ENCODE assay signal across 10 cellular contexts in genomic region chr7:6228363-6228762, GRCh38. TPM values are rescaled to one million over a fixed set of nuclear protein-coding genes. Genes with fewer than 3 reads are reported as not detected.
DNase-seq lines count a peak whose midpoint lies in the region; ATAC-seq and TF ChIP-seq lines count a peak whose summit lies in the region.
"Had no signal": no experiment of that assay in that cellular context is flagged by ENCODE, and none has a peak within 500 bp of the region (broad histone marks: within the 10 kb centered on the region; RNA-seq: fewer than 3 reads in every experiment).

No MANE protein-coding gene starts in this region.

- H3K27me3 ChIP-seq in adipocyte (replicated peaks; ENCODE audit: control insufficient read depth, insufficient read depth, low read length) = no peaks in the 10 kb centered on the region
- no peaks in the 10 kb centered on the region for H3K27me3 ChIP-seq in left ventricle myocardium inferior (ENCODE audit: low read depth)

- DNase-seq in adipocyte (ENCODE audit: low read depth) (peak; percentile 46), left ventricle myocardium inferior (no peak), sciatic nerve (ENCODE audit: low spot score) (no peak), HT-29 (ENCODE audit: low spot score) (no peak), globus pallidus (ENCODE audit: low spot score) (no peak)
- no peak for DNase-seq in stimulated activated CD4-positive, alpha-beta T cell treated with anti-CD3 and anti-CD28 coated beads, Interleukin-2, amount 100 ng/mL, for 48 hours
- DNase-seq: activated T-cell treated with anti-CD3 and anti-CD28 coated beads, Interleukin-2, amount 50 U/mL, for 48 hours; NCI-H1105 had no signal

- peak overlapping the region; percentile 7 for H3K9ac ChIP-seq in adipocyte (ENCODE audit: low read length)

- H3K4me1 ChIP-seq in adipocyte (ENCODE audit: control insufficient read depth, insufficient read depth, low read length) (peaks cover 38% of the 10 kb centered on the region), left ventricle myocardium inferior (peaks cover 100% of the 10 kb centered on the region)

- ATAC-seq in sciatic nerve (peak; percentile 55), HG02763 (IDR thresholded peaks at IDR 0.05; ENCODE audit: unreplicated experiment) (no peak)

- intact Hi-C loops in left ventricle myocardium inferior (cut with micrococcal nuclease) (no loop called here), sciatic nerve (cut with DNase I) (no loop called here)

- H3K36me3 ChIP-seq in adipocyte (ENCODE audit: control insufficient read depth, insufficient read depth, low read length, severe bottlenecking) (no peaks in the 10 kb centered on the region), left ventricle myocardium inferior (no peaks in the 10 kb centered on the region)

- no peaks in the 10 kb centered on the region for H3K9me3 ChIP-seq in adipocyte (ENCODE audit: control insufficient read depth, low read length)
- H3K9me3 ChIP-seq in left ventricle myocardium inferior (replicated peaks) = no peaks in the 10 kb centered on the region

- H3K4me3 ChIP-seq in GM08714 (ENCODE audit: low read length) (peak overlapping the region; percentile 48; the same call in 1 of the 2 replicates), adipocyte (ENCODE audit: low read length) (peak overlapping the region; percentile 24), left ventricle myocardium inferior (peak overlapping the region; percentile 38)

- peak overlapping the region; percentile 82 for H3K27ac ChIP-seq in left ventricle myocardium inferior (replicated peaks)

- TF ChIP-seq CTCF in left ventricle myocardium inferior (IDR thresholded peaks at IDR 0.05; ENCODE audit: borderline replicate concordance) = no peak

RNA-seq across cellular contexts. Expression of gene CYTH3, which starts 44.1 kb away (rescaled TPM):
- total RNA-seq in left ventricle myocardium inferior = 25.5 TPM
- total RNA-seq in sciatic nerve = 56.9 TPM
- total RNA-seq in HT-29 (2014; rRNA removed; shearing (Covaris generic)) = 2.9 and 3.1 TPM in 2 replicates
